In genomic region chr3:70201975-70202374, GRCh38 we compare ENCODE assay signal across 33 cellular contexts.
"Had no signal": no experiment of that assay in that cellular context is flagged by ENCODE, and none has a peak within 500 bp of the region (broad histone marks: within the 10 kb centered on the region; RNA-seq: fewer than 3 reads in every experiment).

No MANE protein-coding gene starts in this region.

- ATAC-seq: activated naive CD4-positive, alpha-beta T cell treated with anti-CD3 and anti-CD28 coated beads, Interleukin-2, amount 50 U/mL, for 72 hours; activated naive CD8-positive, alpha-beta T cell treated with anti-CD3 and anti-CD28 coated beads, Interleukin-2, amount 50 U/mL, for 24 hours; activated T-cell treated with anti-CD3 and anti-CD28 coated beads, Interleukin-2, amount 50 U/mL, for 4 hours; activated T-cell treated with anti-CD3 and anti-CD28 coated beads, Interleukin-2, amount 50 U/mL, for 72 hours; activated T-helper 17 cell treated with anti-CD3 and anti-CD28 coated beads, Interleukin-2, amount 50 U/mL, for 72 hours; body of pancreas had no signal

- DNase-seq: activated effector memory CD4-positive, alpha-beta T cell treated with anti-CD3 and anti-CD28 coated beads, Interleukin-2, amount 50 U/mL, for 16 hours; activated effector memory CD4-positive, alpha-beta T cell treated with Interleukin-2 at 50 U/mL for 16 hours; activated gamma-delta T cell; activated gamma-delta T cell treated with Interleukin-2 at 50 U/mL for 16 hours; activated naive CD4-positive, alpha-beta T cell; activated naive CD4-positive, alpha-beta T cell treated with anti-CD3 and anti-CD28 coated beads for 36 hours; activated naive CD4-positive, alpha-beta T cell treated with anti-CD3 and anti-CD28 coated beads, Interleukin-2, amount 10 ng/mL, durations not matched to agents 7 days and 5 days; activated naive CD4-positive, alpha-beta T cell treated with anti-CD3 and anti-CD28 coated beads, Interleukin-2, amount 50 U/mL, for 16 hours; activated naive CD4-positive, alpha-beta T cell treated with Interleukin-2 at 50 U/mL for 16 hours; activated naive CD8-positive, alpha-beta T cell treated with anti-CD3 and anti-CD28 coated beads for 36 hours; activated naive CD8-positive, alpha-beta T cell treated with anti-CD3 and anti-CD28 coated beads, Interleukin-2, amount 10 ng/mL, durations not matched to agents 7 days and 5 days; activated naive CD8-positive, alpha-beta T cell treated with anti-CD3 and anti-CD28 coated beads, Interleukin-2, amount 50 U/mL, for 24 hours; activated T-cell treated with anti-CD3 and anti-CD28 coated beads, Interleukin-2, amount 50 U/mL, for 24 hours; activated T-cell treated with anti-CD3 and anti-CD28 coated beads, Interleukin-2, amount 50 U/mL, for 4 hours; activated T-cell treated with anti-CD3 and anti-CD28 coated beads, Interleukin-2, amount 50 U/mL, for 48 hours; activated T-cell treated with anti-CD3 and anti-CD28 coated beads, Interleukin-2, amount 50 U/mL, for 72 hours; adrenal gland; amniotic stem cell; amygdala; anterior cingulate cortex; aorta; body of pancreas; brain microvascular endothelial cell; caudate nucleus; central memory CD4-positive, alpha-beta T cell; cerebellar nuclear complex had no signal

- H3K36me3 ChIP-seq: adrenal gland, ascending aorta, brain microvascular endothelial cell, breast epithelium, cardiac muscle cell had no signal

- H3K27ac ChIP-seq: adrenal gland, ascending aorta, body of pancreas, brain microvascular endothelial cell, breast epithelium, cardiac muscle cell had no signal

- H3K4me3 ChIP-seq: adrenal gland, ascending aorta, body of pancreas, breast epithelium, cardiac muscle cell had no signal

- H3K9me3 ChIP-seq: adrenal gland, ascending aorta, body of pancreas, breast epithelium had no signal

- H3K4me1 ChIP-seq: adrenal gland, ascending aorta, body of pancreas, breast epithelium had no signal

- H3K27me3 ChIP-seq: adrenal gland, ascending aorta, body of pancreas, brain microvascular endothelial cell, breast epithelium, cardiac muscle cell had no signal

- FAIRE-seq: astrocyte, bronchial epithelial cell had no signal
